ENCODE assay signal across 7 cellular contexts in the genomic region with DNA sequence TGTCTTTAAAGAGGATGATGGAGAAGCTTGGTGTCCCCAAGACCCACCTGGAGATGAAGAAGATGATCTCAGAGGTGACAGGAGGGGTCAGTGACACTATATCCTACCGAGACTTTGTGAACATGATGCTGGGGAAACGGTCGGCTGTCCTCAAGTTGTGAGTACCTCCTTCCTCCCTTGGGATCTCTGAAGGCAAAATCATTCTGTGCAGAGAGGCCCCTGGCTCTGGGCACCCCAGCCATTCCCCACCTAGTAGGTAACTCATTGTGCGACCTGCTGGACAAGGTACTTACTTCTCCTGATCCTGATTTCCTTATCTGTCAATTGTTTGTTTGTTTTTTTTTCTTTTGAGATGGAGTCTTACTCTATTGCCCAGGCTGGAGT.
"Had no signal": no experiment of that assay in that cellular context is flagged by ENCODE, and none has a peak within 500 bp of the region (broad histone marks: within the 10 kb centered on the region; RNA-seq: fewer than 3 reads in every experiment).

No MANE protein-coding gene starts in this region.

- H3K27me3 ChIP-seq: breast epithelium had no signal

- H3K4me3 ChIP-seq: breast epithelium had no signal

- H3K4me1 ChIP-seq: breast epithelium had no signal

- H3K9me3 ChIP-seq: breast epithelium had no signal

- H3K36me3 ChIP-seq: breast epithelium had no signal

- ATAC-seq: SK-N-SH treated with all-trans-retinoic acid at 6 μM for 48 hours had no signal

- DNase-seq: activated gamma-delta T cell; activated naive CD8-positive, alpha-beta T cell treated with anti-CD3 and anti-CD28 coated beads, Interleukin-2, amount 10 ng/mL, durations not matched to agents 7 days and 5 days; hippocampal formation; SHP77; stimulated activated CD4-positive, alpha-beta T cell treated with anti-CD3 and anti-CD28 coated beads, Interleukin-4, amount 100 ng/mL, for 4 hours had no signal
